ENCODE assay signal across 12 cellular contexts in the genomic region with DNA sequence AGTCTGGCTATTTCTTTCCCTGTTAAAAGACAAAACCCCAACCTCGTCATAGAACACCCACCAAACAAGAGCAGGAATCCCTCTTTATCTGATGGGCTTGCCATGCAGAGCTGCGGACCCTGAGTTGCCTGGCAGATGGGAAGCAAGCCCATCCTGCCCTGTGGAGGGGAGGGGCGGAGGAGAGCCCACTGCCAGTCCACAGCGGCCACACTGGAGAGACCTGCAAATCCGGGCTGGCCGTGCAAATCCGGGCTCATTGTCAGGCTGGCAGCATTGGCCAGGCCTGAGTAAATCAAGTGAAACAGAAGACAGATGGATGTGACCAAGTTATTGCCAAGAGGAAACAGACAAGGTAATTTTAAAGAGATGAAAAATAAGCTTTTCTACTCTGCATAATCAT. TPM values are rescaled to one million over a fixed set of nuclear protein-coding genes. Genes with fewer than 3 reads are reported as not detected.
DNase-seq lines count a peak whose midpoint lies in the region; TF ChIP-seq lines count a peak whose summit lies in the region.
"Had no signal": no experiment of that assay in that cellular context is flagged by ENCODE, and none has a peak within 500 bp of the region (broad histone marks: within the 10 kb centered on the region; RNA-seq: fewer than 3 reads in every experiment).

No MANE protein-coding gene starts in this region.

- H3K36me3 ChIP-seq in Peyer's patch = peaks cover 0 to 5% (median 0%) of the 10 kb centered on the region in 3 donors
- no peaks in the 10 kb centered on the region for H3K36me3 ChIP-seq in effector memory CD4-positive, alpha-beta T cell (ENCODE audit: control insufficient read depth, insufficient read depth, low read length)

- TF ChIP-seq CTCF in Peyer's patch (IDR thresholded peaks at IDR 0.05) = no peak

- no peaks in the 10 kb centered on the region for H3K9me3 ChIP-seq in Peyer's patch
- no peaks in the 10 kb centered on the region for H3K9me3 ChIP-seq in effector memory CD4-positive, alpha-beta T cell (ENCODE audit: control insufficient read depth, low read length)

- no peaks in the 10 kb centered on the region for H3K27me3 ChIP-seq in Peyer's patch
- H3K27me3 ChIP-seq in effector memory CD4-positive, alpha-beta T cell (replicated peaks; ENCODE audit: control insufficient read depth, insufficient read depth, low read length, poor library complexity, severe bottlenecking) = no peaks in the 10 kb centered on the region

- H3K4me1 ChIP-seq in Peyer's patch = no peaks in the 10 kb centered on the region
- no peaks in the 10 kb centered on the region for H3K4me1 ChIP-seq in effector memory CD4-positive, alpha-beta T cell (ENCODE audit: control insufficient read depth, insufficient read depth, low read length, poor library complexity, severe bottlenecking)

- no peak for TF ChIP-seq POLR2A in Peyer's patch (IDR thresholded peaks at IDR 0.05)

- peak overlapping the region; percentile 77 for H3K27ac ChIP-seq in substantia nigra (ENCODE audit: low read depth, low read length, poor library complexity, severe bottlenecking)
- no peak overlapping the region for H3K27ac ChIP-seq in Peyer's patch
- no peak overlapping the region for H3K27ac ChIP-seq in effector memory CD4-positive, alpha-beta T cell (ENCODE audit: insufficient read depth, low read length, poor library complexity, severe bottlenecking)

- no peak overlapping the region for H3K4me3 ChIP-seq in Peyer's patch
- H3K4me3 ChIP-seq in effector memory CD4-positive, alpha-beta T cell (ENCODE audit: insufficient read depth, low read depth, low read length, poor library complexity, severe bottlenecking) = no peak overlapping the region

- DNase-seq in NCI-H524 treated with DMSO at 0.1 percent for 48 hours (lab: John Stamatoyannopoulos, UW) (peak; percentile 15), anterior cingulate cortex (lab: John Stamatoyannopoulos, UW) (peak in 38 of 58 donors; percentile 4 to 57 (median 29)), medulla oblongata (ENCODE audit: extremely low spot score) (peak; percentile 48), substantia nigra (lab: John Stamatoyannopoulos, UW) (peak in 33 of 49 donors; percentile 6 to 81 (median 30)), Peyer's patch (no peak), HUDEP-2 (lab: John Stamatoyannopoulos, UW; ENCODE audit: unreplicated experiment in 76 of 76) (no peak)
- DNase-seq in effector memory CD4-positive, alpha-beta T cell = no peak
- DNase-seq: activated CD4-positive, CD25-positive, alpha-beta regulatory T cell; CD4-positive, alpha-beta T cell; GOT3; NCI-H1930; stimulated activated naive CD4-positive, alpha-beta T cell treated with Interleukin-2 at 50 U/mL for 16 hours had no signal

RNA-seq across cellular contexts. Expression of gene MYL12B, which starts 22.0 kb away (rescaled TPM):
- total RNA-seq in Peyer's patch = 100 to 1,000 TPM; 246 to 511 (median 369) TPM

RNA-seq across cellular contexts. Expression of gene MYL12A, which starts 36.3 kb away (rescaled TPM):
- total RNA-seq in Peyer's patch = 100 to 1,000 TPM; 256 to 401 (median 312) TPM

Comparison
In these comparisons a context has a peak if more than half of its experiments do, and no peak if none do; other contexts are left out.
1. DNase-seq: peak in NCI-H524 treated with DMSO at 0.1 percent for 48 hours (single experiment), anterior cingulate cortex (38 of 58), medulla oblongata (single experiment) and substantia nigra (33 of 49); none in Peyer's patch (0 of 3), HUDEP-2 (0 of 76) and effector memory CD4-positive, alpha-beta T cell (0 of 3).